In genomic region chr11:62648185-62648966, GRCh38 we compare ENCODE assay signal across 27 cellular contexts. TPM values are rescaled to one million over a fixed set of nuclear protein-coding genes. Genes with fewer than 3 reads are reported as not detected.
A peak's percentile ranks its signal among the peaks of the same experiment; 100 is the strongest.
DNase-seq lines count a peak whose midpoint lies in the region; ATAC-seq, FAIRE-seq and TF ChIP-seq lines count a peak whose summit lies in the region.
"Had no signal": no experiment of that assay in that cellular context is flagged by ENCODE, and none has a peak within 500 bp of the region (broad histone marks: within the 10 kb centered on the region; RNA-seq: fewer than 3 reads in every experiment).

No MANE protein-coding gene starts in this region.

- ATAC-seq in HepG2 = no peak
- no peak for ATAC-seq in right lobe of liver
- no peak for ATAC-seq in HG03025 (IDR thresholded peaks at IDR 0.05; ENCODE audit: low FRiP score, unreplicated experiment)
- ATAC-seq: HCT116 had no signal

- BruUV-seq in HepG2 (replicated peaks; lab: Mats Ljungman, UMichigan) = no TSS peak

- H3K4me3 Mint-ChIP-seq in chondrocyte (ENCODE audit: unreplicated experiment) = no peak overlapping the region

- TF ChIP-seq POLR2A in HepG2 (IDR thresholded peaks at IDR 0.05; ENCODE audit: insufficient read depth in 1 of 2, low read depth in 2 of 2, low read length in 2 of 2) (no peak), right lobe of liver (IDR thresholded peaks at IDR 0.05) (no peak), spleen (IDR thresholded peaks at IDR 0.05) (no peak)

- no peaks in the 10 kb centered on the region for H3K9me3 Mint-ChIP-seq in chondrocyte (ENCODE audit: low read depth)
- H3K9me3 Mint-ChIP-seq: IgD-negative memory B cell had no signal

- H3K27ac ChIP-seq in HepG2 (ENCODE audit: extremely low read length, insufficient read depth, low read length) (no peak overlapping the region), right lobe of liver (no peak overlapping the region), spleen (no peak overlapping the region)
- H3K27ac ChIP-seq: SK-N-MC had no signal

- no peak for FAIRE-seq in HepG2 (lab: Jason Lieb, UNC)
- FAIRE-seq: GM12891 had no signal

- in situ Hi-C loops in HepG2 (cut with HindIII; ENCODE audit: extremely low pct_ligation_motif_present, low pct_unique_long_range_greater_than_20kb) = no loop called here

- no peaks in the 10 kb centered on the region for H3K27me3 ChIP-seq in HepG2 (ENCODE audit: control insufficient read depth in 1 of 2, insufficient read depth in 2 of 2, low read length in 2 of 2)
- H3K27me3 ChIP-seq in right lobe of liver = no peaks in the 10 kb centered on the region
- H3K27me3 ChIP-seq in spleen (replicated peaks in 1 of 7) = no peaks in the 10 kb centered on the region
- H3K27me3 ChIP-seq: BE2C had no signal

- H3K9me3 ChIP-seq in HepG2 (ENCODE audit: low read length) (no peaks in the 10 kb centered on the region), right lobe of liver (no peaks in the 10 kb centered on the region), spleen (no peaks in the 10 kb centered on the region)
- H3K9me3 ChIP-seq: BE2C had no signal

- H3K4me2 ChIP-seq in HepG2 (ENCODE audit: low read depth, low read length) = no peak overlapping the region

- peaks cover 46% of the 10 kb centered on the region for H3K79me2 ChIP-seq in HepG2 (ENCODE audit: insufficient read depth, low read length)

- H3K9ac ChIP-seq in HepG2 (ENCODE audit: insufficient read depth, low read depth, low read length) = no peak overlapping the region

- no peak overlapping the region for H2AFZ ChIP-seq in HepG2 (ENCODE audit: low read length)

- peaks cover 5% of the 10 kb centered on the region for H3K36me3 Mint-ChIP-seq in chondrocyte (ENCODE audit: low read depth)
- H3K36me3 Mint-ChIP-seq: IgD-negative memory B cell had no signal

- H4K20me1 ChIP-seq in HepG2 (ENCODE audit: insufficient read depth, low read length) = peaks cover 8% of the 10 kb centered on the region

- peaks cover 45% of the 10 kb centered on the region for H3K4me1 ChIP-seq in HepG2 (ENCODE audit: insufficient read depth, low read length)
- H3K4me1 ChIP-seq in right lobe of liver = peaks cover 0 to 29% (median 8%) of the 10 kb centered on the region in 4 donors
- H3K4me1 ChIP-seq in spleen = peaks cover 32 to 81% (median 58%) of the 10 kb centered on the region in 6 donors
- H3K4me1 ChIP-seq: BE2C had no signal

- no peak for TF ChIP-seq EP300 in HepG2 (IDR thresholded peaks at IDR 0.05; ENCODE audit: low read depth in 2 of 2, low read length in 2 of 2)
- no peak for TF ChIP-seq EP300 in HepG2 (CRISPR knock-in tag; IDR thresholded peaks at IDR 0.05; ENCODE audit: borderline replicate concordance)

- H3K4me3 ChIP-seq in HepG2 (replicated peaks in 1 of 3; ENCODE audit: insufficient read depth in 1 of 3, low read depth in 2 of 3, low read length in 3 of 3) (no peak overlapping the region), right lobe of liver (no peak overlapping the region), spleen (no peak overlapping the region)
- H3K4me3 ChIP-seq: SK-N-MC had no signal

- H3K4me1 Mint-ChIP-seq in chondrocyte (ENCODE audit: low read depth) = peaks cover 28% of the 10 kb centered on the region

- peaks cover 4 to 24% of the 10 kb centered on the region in 2 experiments; a peak in 3 of 5 replicates for H3K36me3 ChIP-seq in HepG2 (replicated peaks in 1 of 2; ENCODE audit: control insufficient read depth in 1 of 2, insufficient read depth in 2 of 2, low read length in 2 of 2)
- peaks cover 0 to 18% (median 5%) of the 10 kb centered on the region in 4 donors for H3K36me3 ChIP-seq in right lobe of liver
- H3K36me3 ChIP-seq in spleen = peaks cover 0 to 46% (median 34%) of the 10 kb centered on the region in 6 donors

- POLR2A ChIA-PET in HepG2 (lab: Yijun Ruan, JAX) = interaction anchor here (0.9 to 5.0 kb wide), 7 partner anchors 17 to 224 kb away, joined by 3 to 53 read pairs (median 4); partner anchors contain the start of genes B3GAT3, C11orf98, CSKMT and EEF1G

- intact Hi-C loops in HepG2 (cut with micrococcal nuclease; ENCODE audit: unreplicated experiment) (no loop called here), right lobe of liver (cut with DNase I) (no loop called here), spleen (cut with DNase I; ENCODE audit: low total_unique reads) (no loop called here)

- peak overlapping the region; percentile 2 for H3K27ac Mint-ChIP-seq in chondrocyte (ENCODE audit: unreplicated experiment)

- TF ChIP-seq CTCF in HepG2 (CRISPR knock-in tag; IDR thresholded peaks at IDR 0.05) (no peak), right lobe of liver (IDR thresholded peaks at IDR 0.05) (no peak), chondrocyte (IDR thresholded peaks at IDR 0.05) (no peak), spleen (IDR thresholded peaks at IDR 0.05 in 8 of 11, conservative IDR thresholded peaks at IDR 0.05 in 3 of 11) (no peak)

- DNase-seq in DMS 273 (lab: John Stamatoyannopoulos, UW; ENCODE audit: unreplicated experiment) = peak; percentile 11
- DNase-seq in DMS 273 treated with DMSO at 0.1 percent for 48 hours (lab: John Stamatoyannopoulos, UW) = no peak
- no peak for DNase-seq in HepG2 (ENCODE audit: low spot score)
- DNase-seq in right lobe of liver = no peak
- no peak for DNase-seq in chondrocyte (ENCODE audit: low spot score)
- peak; percentile 76 for DNase-seq in spleen
- no peak for DNase-seq in dedifferentiated amniotic fluid mesenchymal stem cell (ENCODE audit: extremely low spot score)
- DNase-seq: 8988T; ACHN; BE2C; CD4-positive, alpha-beta memory T cell; COR-L47; DMS79; GF-D8; NCI-H1092; NCI-H1417 treated with DMSO at 0.1 percent for 48 hours; NCI-H187 treated with DMSO at 0.1 percent for 48 hours; NCI-H2171 treated with DMSO at 0.1 percent for 48 hours; NCI-H524; NCI-H748 treated with DMSO at 0.1 percent for 48 hours; NK-92 treated with Interleukin-12 subunit alpha and Interleukin-12 subunit beta, amount 100 ng/mL, for 24 hours; SIG-M5 had no signal

- TF ChIP-seq RAD21 in HepG2 (CRISPR knock-in tag; IDR thresholded peaks at IDR 0.05) = no peak

- 91% methylated on average over 4 of the region's 24 CpGs for WGBS in HepG2 (ENCODE audit: low lambda C conversion rate)
- 89% methylated on average over 6 of the region's 24 CpGs for WGBS in right lobe of liver (ENCODE audit: insufficient coverage, low coverage, low lambda C conversion rate, missing lambda C conversion rate)
- 87 to 99% (median 96%) methylated on average over 6 to 24 of the region's 24 CpGs for WGBS in spleen, 5 donors

- no peaks in the 10 kb centered on the region for H3K27me3 Mint-ChIP-seq in chondrocyte (ENCODE audit: low read depth)
- H3K27me3 Mint-ChIP-seq: CD4-positive, alpha-beta memory T cell; IgD-negative memory B cell had no signal

- CTCF ChIA-PET in HepG2 (lab: Yijun Ruan, JAX; ENCODE audit: low intra/inter-chr PET ratio, low total read pairs) = no interaction called here

RNA-seq across cellular contexts. Expression of gene GANAB, which starts 2.0 kb away (rescaled TPM):
- total RNA-seq in HepG2 (2016; rRNA removed; fragmentation: Illumina TruSeq; extraction: Trizol) (50.8 and 99.5 TPM in 2 replicates), right lobe of liver (100 to 1,000 TPM; 131 to 237 (median 201) TPM), chondrocyte (348 to 394 TPM (median 359 TPM) in 3 replicates), spleen (100 to 1,000 TPM; 122 to 245 (median 198) TPM)
- 18.3 and 19.8 TPM in 2 replicates for total RNA-seq in HepG2 (2016; cell fraction: cytosol; rRNA removed; fragmentation: Illumina TruSeq; extraction: Trizol; ENCODE audit: low read depth)
- total RNA-seq in HepG2 (2016; cell fraction: insoluble cytoplasmic fraction; rRNA removed; fragmentation: Illumina TruSeq; extraction: Trizol) = 46.6 and 104 TPM in 2 replicates
- total RNA-seq in HepG2 (2016; cell fraction: membrane; rRNA removed; fragmentation: Illumina TruSeq; extraction: Trizol) = 21.5 and 23.9 TPM in 2 replicates
- 119 and 139 TPM in 2 replicates for total RNA-seq in HepG2 (2016; cell fraction: nucleus; rRNA removed; fragmentation: Illumina TruSeq; extraction: Trizol)
- polyA plus RNA-seq in HepG2 (2011; rRNA removed) (234 and 251 TPM in 2 replicates), spleen (10 to 100 TPM; 49.0 to 72.4 (median 53.6) TPM)
- polyA plus RNA-seq in HepG2 (2011; cell fraction: cytosol; rRNA removed) = 182 and 204 TPM in 2 replicates
- polyA plus RNA-seq in HepG2 (2011; cell fraction: nucleus; rRNA removed) = 334 and 348 TPM in 2 replicates
- 166 and 170 TPM in 2 replicates for polyA plus RNA-seq in HepG2 (2012)
- 8.2 and 9.2 TPM in 2 replicates for polyA plus RNA-seq in HepG2 (2016; cell fraction: cytosol; fragmentation: Illumina TruSeq; extraction: Trizol; ENCODE audit: low read depth)
- polyA plus RNA-seq in HepG2 (2016; cell fraction: insoluble cytoplasmic fraction; fragmentation: Illumina TruSeq; extraction: Trizol; ENCODE audit: low read depth) = 45.4 and 52.0 TPM in 2 replicates
- 16.1 and 19.6 TPM in 2 replicates for polyA plus RNA-seq in HepG2 (2016; cell fraction: membrane; fragmentation: Illumina TruSeq; extraction: Trizol; ENCODE audit: low read depth)
- polyA plus RNA-seq in HepG2 (2016; cell fraction: nucleus; fragmentation: Illumina TruSeq; extraction: Trizol; ENCODE audit: insufficient read depth, low read depth) = 244 and 254 TPM in 2 replicates
- polyA minus RNA-seq in HepG2 (2011; rRNA and poly(A)+ RNA removed; ENCODE audit: low replicate concordance) = 322 and 641 TPM in 2 replicates
- 125 and 143 TPM in 2 replicates for polyA minus RNA-seq in HepG2 (2011; cell fraction: cytosol; rRNA and poly(A)+ RNA removed)
- 121 and 126 TPM in 2 replicates for polyA minus RNA-seq in HepG2 (2011; cell fraction: nucleus; rRNA and poly(A)+ RNA removed)

RNA-seq across cellular contexts. Expression of gene INTS5, which starts 4.7 kb away (rescaled TPM):
- 11.3 and 13.2 TPM in 2 replicates for total RNA-seq in HepG2 (2016; rRNA removed; fragmentation: Illumina TruSeq; extraction: Trizol)
- total RNA-seq in HepG2 (2016; cell fraction: cytosol; rRNA removed; fragmentation: Illumina TruSeq; extraction: Trizol; ENCODE audit: low read depth) = 1.1 TPM in 2 replicates
- 11.6 and 12.7 TPM in 2 replicates for total RNA-seq in HepG2 (2016; cell fraction: insoluble cytoplasmic fraction; rRNA removed; fragmentation: Illumina TruSeq; extraction: Trizol)
- 4.6 and 5.3 TPM in 2 replicates for total RNA-seq in HepG2 (2016; cell fraction: membrane; rRNA removed; fragmentation: Illumina TruSeq; extraction: Trizol)
- total RNA-seq in HepG2 (2016; cell fraction: nucleus; rRNA removed; fragmentation: Illumina TruSeq; extraction: Trizol) = 5.4 and 7.6 TPM in 2 replicates
- 5.7 and 7.8 TPM in 2 replicates for polyA plus RNA-seq in HepG2 (2011; rRNA removed)
- polyA plus RNA-seq in HepG2 (2011; cell fraction: cytosol; rRNA removed) = 5.2 and 5.9 TPM in 2 replicates
- 6.3 and 6.9 TPM in 2 replicates for polyA plus RNA-seq in HepG2 (2011; cell fraction: nucleus; rRNA removed)
- polyA plus RNA-seq in HepG2 (2012) = 5.8 and 6.4 TPM in 2 replicates
- polyA plus RNA-seq in HepG2 (2016; cell fraction: cytosol; fragmentation: Illumina TruSeq; extraction: Trizol; ENCODE audit: low read depth) = 0.68 and 0.79 TPM in 2 replicates
- polyA plus RNA-seq in HepG2 (2016; cell fraction: insoluble cytoplasmic fraction; fragmentation: Illumina TruSeq; extraction: Trizol; ENCODE audit: low read depth) = 7.9 and 10.2 TPM in 2 replicates
- polyA plus RNA-seq in HepG2 (2016; cell fraction: membrane; fragmentation: Illumina TruSeq; extraction: Trizol; ENCODE audit: low read depth) = 1.6 and 2.0 TPM in 2 replicates
- polyA plus RNA-seq in HepG2 (2016; cell fraction: nucleus; fragmentation: Illumina TruSeq; extraction: Trizol; ENCODE audit: insufficient read depth, low read depth) = 5.0 and 5.2 TPM in 2 replicates
- polyA minus RNA-seq in HepG2 (2011; rRNA and poly(A)+ RNA removed; ENCODE audit: low replicate concordance) = 27.9 and 57.6 TPM in 2 replicates
- 3.9 and 5.6 TPM in 2 replicates for polyA minus RNA-seq in HepG2 (2011; cell fraction: cytosol; rRNA and poly(A)+ RNA removed)
- polyA minus RNA-seq in HepG2 (2011; cell fraction: nucleus; rRNA and poly(A)+ RNA removed) = 7.6 and 8.6 TPM in 2 replicates
- total RNA-seq in right lobe of liver = 10 to 100 TPM; 12.1 to 20.3 (median 13.0) TPM
- 17.0 to 18.1 TPM (median 17.2 TPM) in 3 replicates for total RNA-seq in chondrocyte
- 10 to 100 TPM; 16.9 to 34.5 (median 24.8) TPM for total RNA-seq in spleen
- 10 to 100 TPM in 1 of 3 donors, 1 to 10 TPM in 2; 4.4 to 13.7 (median 7.0) TPM for polyA plus RNA-seq in spleen

RNA-seq across cellular contexts. Expression of gene C11orf98, which starts 16.6 kb away (rescaled TPM):
- 91.8 and 109 TPM in 2 replicates for total RNA-seq in HepG2 (2016; rRNA removed; fragmentation: Illumina TruSeq; extraction: Trizol)
- 79.2 and 81.2 TPM in 2 replicates for total RNA-seq in HepG2 (2016; cell fraction: cytosol; rRNA removed; fragmentation: Illumina TruSeq; extraction: Trizol; ENCODE audit: low read depth)
- total RNA-seq in HepG2 (2016; cell fraction: insoluble cytoplasmic fraction; rRNA removed; fragmentation: Illumina TruSeq; extraction: Trizol) = 91.1 and 109 TPM in 2 replicates
- total RNA-seq in HepG2 (2016; cell fraction: membrane; rRNA removed; fragmentation: Illumina TruSeq; extraction: Trizol) = 66.8 and 76.4 TPM in 2 replicates
- total RNA-seq in HepG2 (2016; cell fraction: nucleus; rRNA removed; fragmentation: Illumina TruSeq; extraction: Trizol) = 45.9 TPM in 2 replicates
- 30.4 and 40.9 TPM in 2 replicates for polyA plus RNA-seq in HepG2 (2011; rRNA removed)
- polyA plus RNA-seq in HepG2 (2011; cell fraction: cytosol; rRNA removed) = 41.3 and 44.4 TPM in 2 replicates
- 23.7 and 24.0 TPM in 2 replicates for polyA plus RNA-seq in HepG2 (2011; cell fraction: nucleus; rRNA removed)
- polyA plus RNA-seq in HepG2 (2012) = 45.7 and 50.5 TPM in 2 replicates
- polyA plus RNA-seq in HepG2 (2016; cell fraction: cytosol; fragmentation: Illumina TruSeq; extraction: Trizol; ENCODE audit: low read depth) = 117 TPM in 2 replicates
- 161 and 169 TPM in 2 replicates for polyA plus RNA-seq in HepG2 (2016; cell fraction: insoluble cytoplasmic fraction; fragmentation: Illumina TruSeq; extraction: Trizol; ENCODE audit: low read depth)
- polyA plus RNA-seq in HepG2 (2016; cell fraction: membrane; fragmentation: Illumina TruSeq; extraction: Trizol; ENCODE audit: low read depth) = 83.4 and 92.9 TPM in 2 replicates
- polyA plus RNA-seq in HepG2 (2016; cell fraction: nucleus; fragmentation: Illumina TruSeq; extraction: Trizol; ENCODE audit: insufficient read depth, low read depth) = 117 and 119 TPM in 2 replicates
- 3.7 and 10.5 TPM in 2 replicates for polyA minus RNA-seq in HepG2 (2011; rRNA and poly(A)+ RNA removed; ENCODE audit: low replicate concordance)
- polyA minus RNA-seq in HepG2 (2011; cell fraction: cytosol; rRNA and poly(A)+ RNA removed) = 3.7 and 7.3 TPM in 2 replicates
- 2.6 and 10.4 TPM in 2 replicates for polyA minus RNA-seq in HepG2 (2011; cell fraction: nucleus; rRNA and poly(A)+ RNA removed)
- total RNA-seq in right lobe of liver = 10 to 100 TPM; 18.6 to 52.0 (median 25.6) TPM
- total RNA-seq in chondrocyte = 39.0 to 61.1 TPM (median 47.5 TPM) in 3 replicates
- 10 to 100 TPM; 30.9 to 43.7 (median 42.5) TPM for total RNA-seq in spleen
- polyA plus RNA-seq in spleen = 100 to 1,000 TPM; 144 to 164 (median 152) TPM

RNA-seq across cellular contexts. Expression of gene CSKMT, which starts 16.7 kb away (rescaled TPM):
- total RNA-seq in HepG2 (2016; rRNA removed; fragmentation: Illumina TruSeq; extraction: Trizol) = 9.9 and 31.8 TPM in 2 replicates
- 286 and 306 TPM in 2 replicates for total RNA-seq in HepG2 (2016; cell fraction: cytosol; rRNA removed; fragmentation: Illumina TruSeq; extraction: Trizol; ENCODE audit: low read depth)
- 11.3 and 30.0 TPM in 2 replicates for total RNA-seq in HepG2 (2016; cell fraction: insoluble cytoplasmic fraction; rRNA removed; fragmentation: Illumina TruSeq; extraction: Trizol)
- total RNA-seq in HepG2 (2016; cell fraction: membrane; rRNA removed; fragmentation: Illumina TruSeq; extraction: Trizol) = 58.2 and 65.0 TPM in 2 replicates
- total RNA-seq in HepG2 (2016; cell fraction: nucleus; rRNA removed; fragmentation: Illumina TruSeq; extraction: Trizol) = 63.6 and 74.4 TPM in 2 replicates
- 7.6 and 9.8 TPM in 2 replicates for polyA plus RNA-seq in HepG2 (2011; rRNA removed)
- polyA plus RNA-seq in HepG2 (2011; cell fraction: cytosol; rRNA removed) = 8.3 and 12.4 TPM in 2 replicates
- 22.1 and 23.0 TPM in 2 replicates for polyA plus RNA-seq in HepG2 (2011; cell fraction: nucleus; rRNA removed)
- polyA plus RNA-seq in HepG2 (2012) = 7.5 and 10.7 TPM in 2 replicates
- 15.4 and 18.0 TPM in 2 replicates for polyA plus RNA-seq in HepG2 (2016; cell fraction: cytosol; fragmentation: Illumina TruSeq; extraction: Trizol; ENCODE audit: low read depth)
- polyA plus RNA-seq in HepG2 (2016; cell fraction: insoluble cytoplasmic fraction; fragmentation: Illumina TruSeq; extraction: Trizol; ENCODE audit: low read depth) = 4.0 and 4.7 TPM in 2 replicates
- 8.7 and 12.0 TPM in 2 replicates for polyA plus RNA-seq in HepG2 (2016; cell fraction: membrane; fragmentation: Illumina TruSeq; extraction: Trizol; ENCODE audit: low read depth)
- polyA plus RNA-seq in HepG2 (2016; cell fraction: nucleus; fragmentation: Illumina TruSeq; extraction: Trizol; ENCODE audit: insufficient read depth, low read depth) = 23.0 and 27.3 TPM in 2 replicates
- 38.2 and 71.6 TPM in 2 replicates for polyA minus RNA-seq in HepG2 (2011; rRNA and poly(A)+ RNA removed; ENCODE audit: low replicate concordance)
- 65.8 and 78.1 TPM in 2 replicates for polyA minus RNA-seq in HepG2 (2011; cell fraction: cytosol; rRNA and poly(A)+ RNA removed)
- 52.0 and 83.9 TPM in 2 replicates for polyA minus RNA-seq in HepG2 (2011; cell fraction: nucleus; rRNA and poly(A)+ RNA removed)
- total RNA-seq in right lobe of liver = 1 to 10 TPM in 5 of 6 experiments, under 1 TPM in 1; 0.74 to 4.1 (median 2.6) TPM
- 7.8 to 8.4 TPM (median 8.4 TPM) in 3 replicates for total RNA-seq in chondrocyte
- 10 to 100 TPM in 6 of 7 donors, 1 to 10 TPM in 1; 3.0 to 19.4 (median 13.2) TPM for total RNA-seq in spleen
- 10 to 100 TPM; 32.6 to 59.4 (median 40.3) TPM for polyA plus RNA-seq in spleen

RNA-seq across cellular contexts. Expression of gene UQCC3, which starts 23.1 kb away (rescaled TPM):
- total RNA-seq in HepG2 (2016; rRNA removed; fragmentation: Illumina TruSeq; extraction: Trizol) (12.1 and 16.0 TPM in 2 replicates), right lobe of liver (1 to 10 TPM; 4.0 to 6.3 (median 5.3) TPM), chondrocyte (4.8 to 5.7 TPM (median 5.5 TPM) in 3 replicates), spleen (1 to 10 TPM; 4.9 to 6.5 (median 5.9) TPM)
- 18.2 and 29.1 TPM in 2 replicates for total RNA-seq in HepG2 (2016; cell fraction: cytosol; rRNA removed; fragmentation: Illumina TruSeq; extraction: Trizol; ENCODE audit: low read depth)
- 14.4 and 17.9 TPM in 2 replicates for total RNA-seq in HepG2 (2016; cell fraction: insoluble cytoplasmic fraction; rRNA removed; fragmentation: Illumina TruSeq; extraction: Trizol)
- total RNA-seq in HepG2 (2016; cell fraction: membrane; rRNA removed; fragmentation: Illumina TruSeq; extraction: Trizol) = 19.9 and 27.2 TPM in 2 replicates
- 8.7 and 10.5 TPM in 2 replicates for total RNA-seq in HepG2 (2016; cell fraction: nucleus; rRNA removed; fragmentation: Illumina TruSeq; extraction: Trizol)
- polyA plus RNA-seq in HepG2 (2011; rRNA removed) (7.7 and 8.4 TPM in 2 replicates), spleen (10 to 100 TPM; 20.2 to 23.7 (median 23.3) TPM)
- polyA plus RNA-seq in HepG2 (2011; cell fraction: cytosol; rRNA removed) = 10.8 and 13.4 TPM in 2 replicates
- polyA plus RNA-seq in HepG2 (2011; cell fraction: nucleus; rRNA removed) = 3.8 and 4.2 TPM in 2 replicates
- 5.2 and 6.0 TPM in 2 replicates for polyA plus RNA-seq in HepG2 (2012)
- 18.1 and 34.3 TPM in 2 replicates for polyA plus RNA-seq in HepG2 (2016; cell fraction: cytosol; fragmentation: Illumina TruSeq; extraction: Trizol; ENCODE audit: low read depth)
- 11.1 and 11.2 TPM in 2 replicates for polyA plus RNA-seq in HepG2 (2016; cell fraction: insoluble cytoplasmic fraction; fragmentation: Illumina TruSeq; extraction: Trizol; ENCODE audit: low read depth)
- 16.8 and 24.0 TPM in 2 replicates for polyA plus RNA-seq in HepG2 (2016; cell fraction: membrane; fragmentation: Illumina TruSeq; extraction: Trizol; ENCODE audit: low read depth)
- 11.6 and 12.8 TPM in 2 replicates for polyA plus RNA-seq in HepG2 (2016; cell fraction: nucleus; fragmentation: Illumina TruSeq; extraction: Trizol; ENCODE audit: insufficient read depth, low read depth)
- polyA minus RNA-seq in HepG2 (2011; rRNA and poly(A)+ RNA removed; ENCODE audit: low replicate concordance) = 3.1 and 9.7 TPM in 2 replicates
- 2.2 and 2.3 TPM in 2 replicates for polyA minus RNA-seq in HepG2 (2011; cell fraction: cytosol; rRNA and poly(A)+ RNA removed)
- 2.2 and 4.0 TPM in 2 replicates for polyA minus RNA-seq in HepG2 (2011; cell fraction: nucleus; rRNA and poly(A)+ RNA removed)

Comparison
In these comparisons a context has a peak if more than half of its experiments do, and no peak if none do; other contexts are left out.
1. DNase-seq: peak in DMS 273 (single experiment) and spleen (single experiment); none in DMS 273 treated with DMSO at 0.1 percent for 48 hours (single experiment), HepG2 (single experiment), right lobe of liver (0 of 3), chondrocyte (single experiment) and dedifferentiated amniotic fluid mesenchymal stem cell (single experiment).